ENCODE assay signal across 9 cellular contexts in the genomic region with DNA sequence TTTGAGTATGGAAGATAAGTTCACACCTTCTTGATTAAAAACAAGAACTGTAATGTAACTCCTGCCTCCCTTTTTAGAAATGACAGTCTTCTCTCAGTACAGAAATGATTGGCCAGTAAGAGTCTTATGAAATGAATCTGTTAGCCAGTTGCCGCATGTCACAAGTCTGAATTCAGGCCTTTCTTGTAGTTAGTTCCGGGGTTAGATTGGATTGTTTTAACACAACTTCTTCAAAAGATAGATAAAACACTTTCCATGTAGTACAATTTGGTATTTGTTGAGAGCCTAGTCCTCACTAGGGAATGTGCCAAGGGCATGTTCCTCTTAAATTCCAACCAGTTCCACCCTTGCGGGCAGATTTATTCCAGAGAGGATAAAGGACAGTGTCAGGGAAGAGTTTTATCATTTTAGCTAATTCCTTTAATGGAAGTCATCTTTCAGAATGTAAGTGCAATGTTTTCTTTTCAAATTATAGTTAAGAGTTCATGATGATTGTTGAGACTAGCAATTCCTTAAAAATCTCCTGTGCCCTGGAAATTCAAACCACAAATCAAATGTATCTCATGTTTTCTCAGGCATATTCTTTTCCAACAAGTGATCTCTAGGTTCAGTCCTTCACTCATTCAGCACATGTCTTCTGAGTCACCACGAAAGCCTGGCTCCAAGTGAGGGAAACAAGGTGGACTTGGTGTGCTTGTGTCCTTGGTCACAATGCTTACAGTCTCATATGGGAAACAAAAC. TPM values are rescaled to one million over a fixed set of nuclear protein-coding genes. Genes with fewer than 3 reads are reported as not detected.
A peak's percentile ranks its signal among the peaks of the same experiment; 100 is the strongest.
DNase-seq lines count a peak whose midpoint lies in the region; ATAC-seq and TF ChIP-seq lines count a peak whose summit lies in the region.
"Had no signal": no experiment of that assay in that cellular context is flagged by ENCODE, and none has a peak within 500 bp of the region (broad histone marks: within the 10 kb centered on the region; RNA-seq: fewer than 3 reads in every experiment).

No MANE protein-coding gene starts in this region.

- in situ Hi-C loops in astrocyte of the spinal cord (cut with HindIII; ENCODE audit: low sequenced_read_pairs) = no loop called here

- peak overlapping the region; percentile 87 for H3K27ac ChIP-seq in skeletal muscle tissue (ENCODE audit: low read depth, low read length)
- H3K27ac ChIP-seq in aorta (ENCODE audit: low read depth in 1 of 2, low read length in 2 of 2) = no peak overlapping the region
- H3K27ac ChIP-seq: HL-60 had no signal

- peak; percentile 67 for DNase-seq in AG09319 (ENCODE audit: extremely low read depth, low read depth)
- peak; percentile 85 for DNase-seq in astrocyte of the spinal cord (ENCODE audit: low read depth, low spot score)
- no peak for DNase-seq in aorta
- no peak for DNase-seq in NCI-H2196 (lab: John Stamatoyannopoulos, UW; ENCODE audit: unreplicated experiment)
- no peak for DNase-seq in HPDE6-E6E7 (ENCODE audit: extremely low spot score)

- H3K4me1 ChIP-seq in skeletal muscle tissue (ENCODE audit: control insufficient read depth in 3 of 3, insufficient read depth in 3 of 3, low read length in 3 of 3) (peaks cover 22 to 27% (median 25%) of the 10 kb centered on the region in 3 donors), aorta (ENCODE audit: control insufficient read depth in 1 of 2, insufficient read depth in 2 of 2, low read length in 2 of 2) (peaks cover 3 to 4% of the 10 kb centered on the region in 2 donors)

- peak overlapping the region; percentile 28 to 68 (median 54) for H3K9ac ChIP-seq in skeletal muscle tissue (ENCODE audit: low read depth in 1 of 3, low read length in 3 of 3)

- 39 to 46% methylated on average over 4 of the region's 4 CpGs for WGBS in aorta, 2 donors

- no peak overlapping the region for H3K4me3 ChIP-seq in astrocyte of the spinal cord (ENCODE audit: low read depth, low read length)
- H3K4me3 ChIP-seq in skeletal muscle tissue (ENCODE audit: low read length in 3 of 3) = peak overlapping the region in 1 of 3 donors; percentile 19
- H3K4me3 ChIP-seq in aorta (ENCODE audit: low read length in 2 of 2) = no peak overlapping the region

- H3K36me3 ChIP-seq in skeletal muscle tissue (ENCODE audit: control insufficient read depth in 3 of 3, insufficient read depth in 3 of 3, low read length in 3 of 3) (no peaks in the 10 kb centered on the region), aorta (ENCODE audit: control insufficient read depth in 1 of 2, insufficient read depth in 2 of 2, low read length in 1 of 2) (no peaks in the 10 kb centered on the region)

- no peak for TF ChIP-seq CTCF in AG09319 (IDR thresholded peaks at IDR 0.05; ENCODE audit: low read depth, low read length)
- no peak for TF ChIP-seq CTCF in astrocyte of the spinal cord (IDR thresholded peaks at IDR 0.05; ENCODE audit: low read depth, low read length)

- intact Hi-C loops in aorta (cut with DNase I) = no loop called here

- ATAC-seq in GM19035 (IDR thresholded peaks at IDR 0.05; ENCODE audit: unreplicated experiment) = peak; percentile 44
- peak; percentile 46 for ATAC-seq in HG03108 (IDR thresholded peaks at IDR 0.05; ENCODE audit: unreplicated experiment)
- ATAC-seq in aorta (ENCODE audit: low FRiP score) = no peak

- H3K9me3 ChIP-seq in skeletal muscle tissue (ENCODE audit: control insufficient read depth in 3 of 3, low read length in 3 of 3) (no peaks in the 10 kb centered on the region), aorta (ENCODE audit: control insufficient read depth, low read length) (no peaks in the 10 kb centered on the region)

- H3K27me3 ChIP-seq in skeletal muscle tissue (ENCODE audit: control insufficient read depth in 3 of 3, insufficient read depth in 3 of 3, low read length in 3 of 3) = no peaks in the 10 kb centered on the region
- H3K27me3 ChIP-seq in aorta (ENCODE audit: control insufficient read depth in 1 of 2, insufficient read depth in 2 of 2, low read length in 1 of 2) = no peaks in the 10 kb centered on the region

RNA-seq across cellular contexts. Expression of a gene that starts 4.1 kb away (rescaled TPM):
- total RNA-seq in skeletal muscle tissue (23.0 TPM), aorta (10 to 100 TPM; 33.1 to 48.4 TPM)
- 10 to 100 TPM in 1 of 2 donors, 1 to 10 TPM in 1; 4.8 to 15.2 TPM for polyA plus RNA-seq in aorta

Comparison
In these comparisons a context has a peak if more than half of its experiments do, and no peak if none do; other contexts are left out.
1. DNase-seq: peak in AG09319 (single experiment) and astrocyte of the spinal cord (single experiment); none in aorta (0 of 2), NCI-H2196 (single experiment) and HPDE6-E6E7 (single experiment).